ENCODE assay signal across 3 cellular contexts in genomic region chr9:25830381-25830780, GRCh38.
TF ChIP-seq lines count a peak whose summit lies in the region.

No MANE protein-coding gene starts in this region.

TF ChIP-seq in HepG2, 621 proteins besides CTCF, POLR2A, EP300 and RAD21:
- TF ChIP-seq, protein P1, sequence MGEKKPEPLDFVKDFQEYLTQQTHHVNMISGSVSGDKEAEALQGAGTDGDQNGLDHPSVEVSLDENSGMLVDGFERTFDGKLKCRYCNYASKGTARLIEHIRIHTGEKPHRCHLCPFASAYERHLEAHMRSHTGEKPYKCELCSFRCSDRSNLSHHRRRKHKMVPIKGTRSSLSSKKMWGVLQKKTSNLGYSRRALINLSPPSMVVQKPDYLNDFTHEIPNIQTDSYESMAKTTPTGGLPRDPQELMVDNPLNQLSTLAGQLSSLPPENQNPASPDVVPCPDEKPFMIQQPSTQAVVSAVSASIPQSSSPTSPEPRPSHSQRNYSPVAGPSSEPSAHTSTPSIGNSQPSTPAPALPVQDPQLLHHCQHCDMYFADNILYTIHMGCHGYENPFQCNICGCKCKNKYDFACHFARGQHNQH (CRISPR knock-in tag; IDR thresholded peaks at IDR 0.05): no peak
- peak; percentile 98 for TF ChIP-seq MAFF (IDR thresholded peaks at IDR 0.05; ENCODE audit: low read depth, low read length)
- TF ChIP-seq MAFK (conservative IDR thresholded peaks at IDR 0.05 in 1 of 2, IDR thresholded peaks at IDR 0.05 in 1 of 2; ENCODE audit: low read length in 2 of 2): peak; percentile 92 to 98

TF ChIP-seq in IMR-90, 13 proteins besides CTCF, POLR2A, EP300 and RAD21:
- TF ChIP-seq BHLHE40 (IDR thresholded peaks at IDR 0.05; ENCODE audit: low read depth, low read length) (no peak), MAFK (IDR thresholded peaks at IDR 0.05; ENCODE audit: low read depth, low read length) (peak; percentile 98), USF2 (IDR thresholded peaks at IDR 0.05; ENCODE audit: low read depth, low read length) (no peak)
TF ChIP-seq in IMR-90: peak in this region for 1.

TF ChIP-seq in H1, 55 proteins besides CTCF, POLR2A, EP300 and RAD21:
- TF ChIP-seq, protein P2, sequence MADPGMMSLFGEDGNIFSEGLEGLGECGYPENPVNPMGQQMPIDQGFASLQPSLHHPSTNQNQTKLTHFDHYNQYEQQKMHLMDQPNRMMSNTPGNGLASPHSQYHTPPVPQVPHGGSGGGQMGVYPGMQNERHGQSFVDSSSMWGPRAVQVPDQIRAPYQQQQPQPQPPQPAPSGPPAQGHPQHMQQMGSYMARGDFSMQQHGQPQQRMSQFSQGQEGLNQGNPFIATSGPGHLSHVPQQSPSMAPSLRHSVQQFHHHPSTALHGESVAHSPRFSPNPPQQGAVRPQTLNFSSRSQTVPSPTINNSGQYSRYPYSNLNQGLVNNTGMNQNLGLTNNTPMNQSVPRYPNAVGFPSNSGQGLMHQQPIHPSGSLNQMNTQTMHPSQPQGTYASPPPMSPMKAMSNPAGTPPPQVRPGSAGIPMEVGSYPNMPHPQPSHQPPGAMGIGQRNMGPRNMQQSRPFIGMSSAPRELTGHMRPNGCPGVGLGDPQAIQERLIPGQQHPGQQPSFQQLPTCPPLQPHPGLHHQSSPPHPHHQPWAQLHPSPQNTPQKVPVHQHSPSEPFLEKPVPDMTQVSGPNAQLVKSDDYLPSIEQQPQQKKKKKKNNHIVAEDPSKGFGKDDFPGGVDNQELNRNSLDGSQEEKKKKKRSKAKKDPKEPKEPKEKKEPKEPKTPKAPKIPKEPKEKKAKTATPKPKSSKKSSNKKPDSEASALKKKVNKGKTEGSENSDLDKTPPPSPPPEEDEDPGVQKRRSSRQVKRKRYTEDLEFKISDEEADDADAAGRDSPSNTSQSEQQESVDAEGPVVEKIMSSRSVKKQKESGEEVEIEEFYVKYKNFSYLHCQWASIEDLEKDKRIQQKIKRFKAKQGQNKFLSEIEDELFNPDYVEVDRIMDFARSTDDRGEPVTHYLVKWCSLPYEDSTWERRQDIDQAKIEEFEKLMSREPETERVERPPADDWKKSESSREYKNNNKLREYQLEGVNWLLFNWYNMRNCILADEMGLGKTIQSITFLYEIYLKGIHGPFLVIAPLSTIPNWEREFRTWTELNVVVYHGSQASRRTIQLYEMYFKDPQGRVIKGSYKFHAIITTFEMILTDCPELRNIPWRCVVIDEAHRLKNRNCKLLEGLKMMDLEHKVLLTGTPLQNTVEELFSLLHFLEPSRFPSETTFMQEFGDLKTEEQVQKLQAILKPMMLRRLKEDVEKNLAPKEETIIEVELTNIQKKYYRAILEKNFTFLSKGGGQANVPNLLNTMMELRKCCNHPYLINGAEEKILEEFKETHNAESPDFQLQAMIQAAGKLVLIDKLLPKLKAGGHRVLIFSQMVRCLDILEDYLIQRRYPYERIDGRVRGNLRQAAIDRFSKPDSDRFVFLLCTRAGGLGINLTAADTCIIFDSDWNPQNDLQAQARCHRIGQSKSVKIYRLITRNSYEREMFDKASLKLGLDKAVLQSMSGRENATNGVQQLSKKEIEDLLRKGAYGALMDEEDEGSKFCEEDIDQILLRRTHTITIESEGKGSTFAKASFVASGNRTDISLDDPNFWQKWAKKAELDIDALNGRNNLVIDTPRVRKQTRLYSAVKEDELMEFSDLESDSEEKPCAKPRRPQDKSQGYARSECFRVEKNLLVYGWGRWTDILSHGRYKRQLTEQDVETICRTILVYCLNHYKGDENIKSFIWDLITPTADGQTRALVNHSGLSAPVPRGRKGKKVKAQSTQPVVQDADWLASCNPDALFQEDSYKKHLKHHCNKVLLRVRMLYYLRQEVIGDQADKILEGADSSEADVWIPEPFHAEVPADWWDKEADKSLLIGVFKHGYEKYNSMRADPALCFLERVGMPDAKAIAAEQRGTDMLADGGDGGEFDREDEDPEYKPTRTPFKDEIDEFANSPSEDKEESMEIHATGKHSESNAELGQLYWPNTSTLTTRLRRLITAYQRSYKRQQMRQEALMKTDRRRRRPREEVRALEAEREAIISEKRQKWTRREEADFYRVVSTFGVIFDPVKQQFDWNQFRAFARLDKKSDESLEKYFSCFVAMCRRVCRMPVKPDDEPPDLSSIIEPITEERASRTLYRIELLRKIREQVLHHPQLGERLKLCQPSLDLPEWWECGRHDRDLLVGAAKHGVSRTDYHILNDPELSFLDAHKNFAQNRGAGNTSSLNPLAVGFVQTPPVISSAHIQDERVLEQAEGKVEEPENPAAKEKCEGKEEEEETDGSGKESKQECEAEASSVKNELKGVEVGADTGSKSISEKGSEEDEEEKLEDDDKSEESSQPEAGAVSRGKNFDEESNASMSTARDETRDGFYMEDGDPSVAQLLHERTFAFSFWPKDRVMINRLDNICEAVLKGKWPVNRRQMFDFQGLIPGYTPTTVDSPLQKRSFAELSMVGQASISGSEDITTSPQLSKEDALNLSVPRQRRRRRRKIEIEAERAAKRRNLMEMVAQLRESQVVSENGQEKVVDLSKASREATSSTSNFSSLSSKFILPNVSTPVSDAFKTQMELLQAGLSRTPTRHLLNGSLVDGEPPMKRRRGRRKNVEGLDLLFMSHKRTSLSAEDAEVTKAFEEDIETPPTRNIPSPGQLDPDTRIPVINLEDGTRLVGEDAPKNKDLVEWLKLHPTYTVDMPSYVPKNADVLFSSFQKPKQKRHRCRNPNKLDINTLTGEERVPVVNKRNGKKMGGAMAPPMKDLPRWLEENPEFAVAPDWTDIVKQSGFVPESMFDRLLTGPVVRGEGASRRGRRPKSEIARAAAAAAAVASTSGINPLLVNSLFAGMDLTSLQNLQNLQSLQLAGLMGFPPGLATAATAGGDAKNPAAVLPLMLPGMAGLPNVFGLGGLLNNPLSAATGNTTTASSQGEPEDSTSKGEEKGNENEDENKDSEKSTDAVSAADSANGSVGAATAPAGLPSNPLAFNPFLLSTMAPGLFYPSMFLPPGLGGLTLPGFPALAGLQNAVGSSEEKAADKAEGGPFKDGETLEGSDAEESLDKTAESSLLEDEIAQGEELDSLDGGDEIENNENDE (IDR thresholded peaks at IDR 0.05; ENCODE audit: insufficient replicate concordance, low read length): no peak
- TF ChIP-seq MAFK (IDR thresholded peaks at IDR 0.05; ENCODE audit: low read depth, low read length): peak; percentile 93
